ENCODE assay signal across 16 cellular contexts in genomic region chr2:237666606-237667005, GRCh38. TPM values are rescaled to one million over a fixed set of nuclear protein-coding genes. Genes with fewer than 3 reads are reported as not detected.
DNase-seq lines count a peak whose midpoint lies in the region; ATAC-seq and TF ChIP-seq lines count a peak whose summit lies in the region.
"Had no signal": no experiment of that assay in that cellular context is flagged by ENCODE, and none has a peak within 500 bp of the region (broad histone marks: within the 10 kb centered on the region; RNA-seq: fewer than 3 reads in every experiment).

No MANE protein-coding gene starts in this region.

- no peak overlapping the region for H3K56ac ChIP-seq in IMR-90 (ENCODE audit: extremely low read depth, insufficient read depth, low read length)

- H2AK9ac ChIP-seq in IMR-90 (replicated peaks; ENCODE audit: low read depth, low read length, poor library complexity) = no peak overlapping the region

- no peak overlapping the region for H3K18ac ChIP-seq in IMR-90 (ENCODE audit: low read depth, low read length)

- H3K9me3 ChIP-seq in IMR-90 (ENCODE audit: control insufficient read depth, insufficient read depth, low read length) = no peaks in the 10 kb centered on the region
- H3K9me3 ChIP-seq: HAP-1, SJSA1 had no signal

- H3K4ac ChIP-seq in IMR-90 (ENCODE audit: low read depth, low read length) = no peak overlapping the region

- no peaks in the 10 kb centered on the region for H3K9me3 Mint-ChIP-seq in activated T-helper 2 cell treated with anti-CD3 and anti-CD28 coated beads, Interferon-gamma antibody, Interleukin-2, Interleukin-4, amounts not matched to agents 10 μg/mL and 5 μg/mL and 100 μg/mL, durations not matched to agents 14 hours and 24 hours and 36 hours
- H3K9me3 Mint-ChIP-seq in nephron = no peaks in the 10 kb centered on the region
- no peaks in the 10 kb centered on the region for H3K9me3 Mint-ChIP-seq in stimulated activated memory B cell treated with anti-CD40 and anti-IgM and Interleukin-4, amounts not matched to agents 10 μg/mL and 1 μg/mL and 100 μg/mL, for 72 hours

- ATAC-seq in IMR-90 (ENCODE audit: low read depth) = no peak
- no peak for ATAC-seq in stimulated activated memory B cell treated with anti-CD40 and anti-IgM and Interleukin-4, amounts not matched to agents 10 μg/mL and 1 μg/mL and 100 μg/mL, for 72 hours
- ATAC-seq in GM21381 (IDR thresholded peaks at IDR 0.05; ENCODE audit: unreplicated experiment) = no peak

- POLR2A ChIA-PET in IMR-90 (lab: Charles Lee; ENCODE audit: unreplicated experiment) = no interaction called here

- intact Hi-C loops in IMR-90 (cut with micrococcal nuclease) = loop anchor here (5.0 kb wide), 1 partner anchor 154 kb away; no protein-coding TSS in a partner anchor
- intact Hi-C loops in activated T-helper 2 cell treated with anti-CD3 and anti-CD28 coated beads, Interferon-gamma antibody, Interleukin-2, Interleukin-4, amounts not matched to agents 10 μg/mL and 5 μg/mL and 100 μg/mL, durations not matched to agents 14 hours and 24 hours and 36 hours (cut with micrococcal nuclease) = no loop called here

- no peak overlapping the region for H2BK5ac ChIP-seq in IMR-90 (ENCODE audit: low read depth, low read length, poor library complexity, severe bottlenecking)

- no peak overlapping the region for H3K9ac ChIP-seq in IMR-90 (ENCODE audit: low read depth, low read length)

- peaks cover 2% of the 10 kb centered on the region; the same call in 1 of the 2 replicates for H3K36me3 ChIP-seq in IMR-90 (ENCODE audit: control insufficient read depth, insufficient read depth, low read length)
- H3K36me3 ChIP-seq: HAP-1 had no signal

- TF ChIP-seq CTCF in IMR-90 (conservative IDR thresholded peaks at IDR 0.05; ENCODE audit: low read depth, low read length) (no peak), nephron (IDR thresholded peaks at IDR 0.05; ENCODE audit: unreplicated experiment in 3 of 3) (no peak)

- H3K4me3 ChIP-seq in IMR-90 (ENCODE audit: insufficient read depth, low read depth, low read length) = no peak overlapping the region
- H3K4me3 ChIP-seq: HAP-1, SJSA1 had no signal

- no peak overlapping the region for H4K8ac ChIP-seq in IMR-90 (ENCODE audit: low read depth in 2 of 2, low read length in 2 of 2)

- peaks cover 15% of the 10 kb centered on the region for H3K27me3 Mint-ChIP-seq in activated T-helper 2 cell treated with anti-CD3 and anti-CD28 coated beads, Interferon-gamma antibody, Interleukin-2, Interleukin-4, amounts not matched to agents 10 μg/mL and 5 μg/mL and 100 μg/mL, durations not matched to agents 14 hours and 24 hours and 36 hours (ENCODE audit: low read depth)
- H3K27me3 Mint-ChIP-seq in nephron (ENCODE audit: low read depth) = peaks cover 3% of the 10 kb centered on the region
- peaks cover 40% of the 10 kb centered on the region for H3K27me3 Mint-ChIP-seq in stimulated activated memory B cell treated with anti-CD40 and anti-IgM and Interleukin-4, amounts not matched to agents 10 μg/mL and 1 μg/mL and 100 μg/mL, for 72 hours

- peaks cover 25% of the 10 kb centered on the region for H3K4me1 ChIP-seq in IMR-90 (ENCODE audit: control insufficient read depth, insufficient read depth, low read length)

- no TSS peak for BruUV-seq in IMR-90 (replicated peaks; lab: Mats Ljungman, UMichigan)

- peaks cover 14% of the 10 kb centered on the region for H4K20me1 ChIP-seq in IMR-90 (ENCODE audit: insufficient read depth, low read length)

- CTCF ChIA-PET in IMR-90 (lab: Yijun Ruan, JAX) = no interaction called here

- in situ Hi-C loops in IMR-90 (cut with MboI; ENCODE audit: low sequenced_read_pairs) = no loop called here

- TF ChIP-seq POLR2A in IMR-90 (IDR thresholded peaks at IDR 0.05; ENCODE audit: low read depth, low read length) = no peak

- peaks cover 35 to 73% of the 10 kb centered on the region in 2 experiments for H3K79me1 ChIP-seq in IMR-90 (ENCODE audit: low read depth in 1 of 2, low read length in 2 of 2)

- H3K23ac ChIP-seq in IMR-90 (ENCODE audit: low read depth, low read length) = no peak overlapping the region

- 89% methylated on average over 4 of the region's 7 CpGs; no CpG with 5 or more reads in 1 of the 2 experiments for WGBS in IMR-90 (ENCODE audit: extremely low coverage in 2 of 2, insufficient read length in 1 of 2), 2 experiments

- H2BK120ac ChIP-seq in IMR-90 (ENCODE audit: low read depth, low read length) = no peak overlapping the region

- TF ChIP-seq RAD21 in IMR-90 (IDR thresholded peaks at IDR 0.05; ENCODE audit: low read length) = no peak

- H3K4me3 Mint-ChIP-seq in activated T-helper 2 cell treated with anti-CD3 and anti-CD28 coated beads, Interferon-gamma antibody, Interleukin-2, Interleukin-4, amounts not matched to agents 10 μg/mL and 5 μg/mL and 100 μg/mL, durations not matched to agents 14 hours and 24 hours and 36 hours (ENCODE audit: low read depth) = no peak overlapping the region
- H3K4me3 Mint-ChIP-seq in nephron = peak overlapping the region in 1 of 3 experiments; percentile 17
- H3K4me3 Mint-ChIP-seq in stimulated activated memory B cell treated with anti-CD40 and anti-IgM and Interleukin-4, amounts not matched to agents 10 μg/mL and 1 μg/mL and 100 μg/mL, for 72 hours = no peak overlapping the region

- H3K9me1 ChIP-seq in IMR-90 (ENCODE audit: insufficient read depth, low read length) = peaks cover 32% of the 10 kb centered on the region

- H3K27me3 ChIP-seq in IMR-90 (ENCODE audit: control insufficient read depth, insufficient read depth, low read length) = no peaks in the 10 kb centered on the region
- H3K27me3 ChIP-seq: SJSA1 had no signal

- H2AK5ac ChIP-seq in IMR-90 (ENCODE audit: low read depth, low read length) = peak overlapping the region; percentile 66; the same call in 1 of the 2 replicates

- no peak overlapping the region for H3K27ac ChIP-seq in IMR-90 (ENCODE audit: insufficient read depth, low read length)
- H3K27ac ChIP-seq: HL-60, SJSA1 had no signal

- H3K27ac Mint-ChIP-seq in activated T-helper 2 cell treated with anti-CD3 and anti-CD28 coated beads, Interferon-gamma antibody, Interleukin-2, Interleukin-4, amounts not matched to agents 10 μg/mL and 5 μg/mL and 100 μg/mL, durations not matched to agents 14 hours and 24 hours and 36 hours = peak overlapping the region; percentile 3
- peak overlapping the region; percentile 66 to 76 (median 75) for H3K27ac Mint-ChIP-seq in nephron
- H3K27ac Mint-ChIP-seq in stimulated activated memory B cell treated with anti-CD40 and anti-IgM and Interleukin-4, amounts not matched to agents 10 μg/mL and 1 μg/mL and 100 μg/mL, for 72 hours = peak overlapping the region; percentile 38

- H3K36me3 Mint-ChIP-seq in activated T-helper 2 cell treated with anti-CD3 and anti-CD28 coated beads, Interferon-gamma antibody, Interleukin-2, Interleukin-4, amounts not matched to agents 10 μg/mL and 5 μg/mL and 100 μg/mL, durations not matched to agents 14 hours and 24 hours and 36 hours (ENCODE audit: low read depth) = no peaks in the 10 kb centered on the region
- H3K36me3 Mint-ChIP-seq in nephron (ENCODE audit: low read depth) = no peaks in the 10 kb centered on the region
- H3K36me3 Mint-ChIP-seq in stimulated activated memory B cell treated with anti-CD40 and anti-IgM and Interleukin-4, amounts not matched to agents 10 μg/mL and 1 μg/mL and 100 μg/mL, for 72 hours = peaks cover 6% of the 10 kb centered on the region

- no peak overlapping the region for H2BK20ac ChIP-seq in IMR-90 (ENCODE audit: low read depth, low read length)

- no peak overlapping the region for H4K5ac ChIP-seq in IMR-90 (ENCODE audit: low read depth, low read length)

- no peak overlapping the region for H3K14ac ChIP-seq in IMR-90 (replicated peaks; ENCODE audit: low read depth, low read length)

- DNase-seq in IMR-90 = no peak
- DNase-seq in activated T-helper 2 cell treated with anti-CD3 and anti-CD28 coated beads, Interferon-gamma antibody, Interleukin-2, Interleukin-4, amounts not matched to agents 10 μg/mL and 5 μg/mL and 100 μg/mL, durations not matched to agents 14 hours and 24 hours and 36 hours (ENCODE audit: low spot score) = no peak
- DNase-seq in dermis blood vessel endothelial cell = no peak
- DNase-seq in NCI-H82 (lab: John Stamatoyannopoulos, UW) = no peak
- DNase-seq: AML-193, MV-4-11, NCI-H1417 treated with DMSO at 0.1 percent for 48 hours, NCI-H1930, NCI-H2171, NCI-H748 treated with DMSO at 0.1 percent for 48 hours had no signal

- H2BK15ac ChIP-seq in IMR-90 (ENCODE audit: low read depth, low read length) = no peak overlapping the region

- peaks cover 7% of the 10 kb centered on the region for H3K4me1 Mint-ChIP-seq in activated T-helper 2 cell treated with anti-CD3 and anti-CD28 coated beads, Interferon-gamma antibody, Interleukin-2, Interleukin-4, amounts not matched to agents 10 μg/mL and 5 μg/mL and 100 μg/mL, durations not matched to agents 14 hours and 24 hours and 36 hours (ENCODE audit: low read depth)
- peaks cover 74% of the 10 kb centered on the region for H3K4me1 Mint-ChIP-seq in nephron
- H3K4me1 Mint-ChIP-seq in stimulated activated memory B cell treated with anti-CD40 and anti-IgM and Interleukin-4, amounts not matched to agents 10 μg/mL and 1 μg/mL and 100 μg/mL, for 72 hours = peaks cover 60% of the 10 kb centered on the region

- no peak overlapping the region for H3K4me2 ChIP-seq in IMR-90 (ENCODE audit: low read depth, low read length)

- H2AFZ ChIP-seq in IMR-90 (replicated peaks; ENCODE audit: low read length, poor library complexity) = no peak overlapping the region

- dilution Hi-C loops in IMR-90 (cut with HindIII; ENCODE audit: low sequenced_read_pairs, unreplicated experiment) = no loop called here

- H4K91ac ChIP-seq in IMR-90 (ENCODE audit: insufficient read depth, low read depth, low read length) = no peak overlapping the region

TF ChIP-seq in IMR-90, 13 proteins besides CTCF, POLR2A, EP300 and RAD21 (continues in another document):
- TF ChIP-seq RFX5 (IDR thresholded peaks at IDR 0.05; ENCODE audit: low read depth, low read length) = no peak
- no peak for TF ChIP-seq MAZ (IDR thresholded peaks at IDR 0.05; ENCODE audit: borderline replicate concordance, low read depth, low read length)
- no peak for TF ChIP-seq SMC3 (IDR thresholded peaks at IDR 0.05; ENCODE audit: low read depth, low read length)
- TF ChIP-seq MXI1 (IDR thresholded peaks at IDR 0.05; ENCODE audit: borderline replicate concordance, low read depth, low read length) = no peak
- no peak for TF ChIP-seq CHD1 (IDR thresholded peaks at IDR 0.05; ENCODE audit: low read depth, low read length)
- no peak for TF ChIP-seq NFE2L2 (IDR thresholded peaks at IDR 0.05; ENCODE audit: low read depth, low read length)
- no peak for TF ChIP-seq CEBPB (IDR thresholded peaks at IDR 0.05; ENCODE audit: low read depth, low read length)

RNA-seq across cellular contexts. Expression of gene LRRFIP1, which starts 39.2 kb away (rescaled TPM):
- total RNA-seq in IMR-90 (2012; rRNA removed) = 52.2 and 63.0 TPM in 2 replicates
- 47.4 and 54.4 TPM in 2 replicates for polyA plus RNA-seq in IMR-90 (2012; rRNA removed)
- 22.4 and 32.2 TPM in 2 replicates for polyA plus RNA-seq in IMR-90 (2012; cell fraction: cytosol; rRNA removed)
- polyA plus RNA-seq in IMR-90 (2012; cell fraction: nucleus; rRNA removed; ENCODE audit: low replicate concordance) = 26.6 and 80.9 TPM in 2 replicates
- 254 and 256 TPM in 2 replicates for total RNA-seq in activated T-helper 2 cell treated with anti-CD3 and anti-CD28 coated beads, Interferon-gamma antibody, Interleukin-2, Interleukin-4, amounts not matched to agents 10 μg/mL and 5 μg/mL and 100 μg/mL, durations not matched to agents 14 hours and 24 hours and 36 hours
- 198 and 305 TPM in 2 replicates for total RNA-seq in dermis blood vessel endothelial cell

Comparison
In these comparisons a context has a peak if more than half of its experiments do, and no peak if none do; other contexts are left out.
1. H3K27ac Mint-ChIP-seq: peak in every context shown above with its lines; median percentile 75 in nephron; 38 in stimulated activated memory B cell treated with anti-CD40 and anti-IgM and Interleukin-4, amounts not matched to agents 10 μg/mL and 1 μg/mL and 100 μg/mL, for 72 hours; 3 in activated T-helper 2 cell treated with anti-CD3 and anti-CD28 coated beads, Interferon-gamma antibody, Interleukin-2, Interleukin-4, amounts not matched to agents 10 μg/mL and 5 μg/mL and 100 μg/mL, durations not matched to agents 14 hours and 24 hours and 36 hours.